In the genomic region with DNA sequence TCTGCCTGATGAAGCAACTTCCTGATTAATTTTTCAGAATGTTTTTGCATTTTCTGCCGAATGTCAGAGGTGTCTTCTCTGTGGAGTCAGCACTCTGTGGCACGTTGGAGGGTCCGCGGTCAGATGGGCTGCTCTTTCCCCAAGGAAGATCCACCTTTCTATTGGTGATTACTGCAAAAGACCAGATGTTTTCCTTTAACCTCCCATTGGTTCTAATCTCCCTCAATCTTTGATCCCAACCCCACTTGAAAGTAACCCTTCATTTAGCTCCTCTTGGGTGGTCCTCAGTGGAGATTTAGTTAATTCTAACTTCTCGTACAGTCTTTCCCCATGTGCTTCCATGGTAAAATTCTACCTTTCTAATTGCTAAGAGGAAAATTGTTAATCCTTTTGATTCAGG, we compare ENCODE assay signal across 15 cellular contexts.
A peak's percentile ranks its signal among the peaks of the same experiment; 100 is the strongest.
DNase-seq lines count a peak whose midpoint lies in the region; TF ChIP-seq lines count a peak whose summit lies in the region.
"Had no signal": no experiment of that assay in that cellular context is flagged by ENCODE, and none has a peak within 500 bp of the region (broad histone marks: within the 10 kb centered on the region; RNA-seq: fewer than 3 reads in every experiment).

No MANE protein-coding gene starts in this region.

- H3K36me3 Mint-ChIP-seq in endothelial cell (ENCODE audit: low read depth, unreplicated experiment): no peaks in the 10 kb centered on the region
- H3K36me3 Mint-ChIP-seq: CD4-positive, alpha-beta memory T cell had no signal

- no peak overlapping the region for H3K4me2 ChIP-seq in mesendoderm (ENCODE audit: low read length)

- WGBS in mesendoderm (ENCODE audit: extremely low coverage, insufficient coverage, low lambda C conversion rate): no CpG with 5 or more reads among the region's 5 CpGs

- no peak overlapping the region for H3K27ac ChIP-seq in mesendoderm (ENCODE audit: low read depth, low read length)
- H3K27ac ChIP-seq: GM23248 had no signal

- H3K27me3 ChIP-seq in mesendoderm (ENCODE audit: insufficient read depth, low read length, poor library complexity): no peaks in the 10 kb centered on the region

- peak overlapping the region; percentile 89 for H3K27ac Mint-ChIP-seq in endothelial cell (ENCODE audit: unreplicated experiment)
- H3K27ac Mint-ChIP-seq: CD4-positive, alpha-beta memory T cell had no signal

- H2BK15ac ChIP-seq in mesendoderm (replicated peaks; ENCODE audit: low read depth): no peak overlapping the region

- no peak for TF ChIP-seq CTCF in endothelial cell (IDR thresholded peaks at IDR 0.05; ENCODE audit: unreplicated experiment)

- no peak overlapping the region for H3K4ac ChIP-seq in mesendoderm (ENCODE audit: low read depth, low read length)

- DNase-seq in NCI-H524 treated with DMSO at 0.1 percent for 48 hours (lab: John Stamatoyannopoulos, UW) (peak; percentile 81), endothelial cell (ENCODE audit: low spot score) (no peak), mesendoderm (peak; percentile 60), NCI-H526 (lab: John Stamatoyannopoulos, UW) (no peak), kidney glomerular epithelial cell (lab: John Stamatoyannopoulos, UW) (no peak), cerebellar nuclear complex (lab: John Stamatoyannopoulos, UW) (no peak), NCI-H1048 (lab: John Stamatoyannopoulos, UW) (no peak)
- DNase-seq: C1 segment of cervical spinal cord; CD4-positive, alpha-beta memory T cell; COR-L47; DMS153; DND-41; GM23248; H7; HCEC 1CT had no signal

- H2BK120ac ChIP-seq in mesendoderm (ENCODE audit: low read depth, low read length): peak overlapping the region; percentile 54

- H3K4me3 Mint-ChIP-seq in endothelial cell (ENCODE audit: unreplicated experiment): no peak overlapping the region
- H3K4me3 Mint-ChIP-seq: CD4-positive, alpha-beta memory T cell had no signal

- peaks cover 22% of the 10 kb centered on the region for H3K4me1 Mint-ChIP-seq in endothelial cell (ENCODE audit: unreplicated experiment)
- H3K4me1 Mint-ChIP-seq: CD4-positive, alpha-beta memory T cell had no signal

- H3K18ac ChIP-seq in mesendoderm (ENCODE audit: low read length): peak overlapping the region; percentile 90

- H2BK5ac ChIP-seq in mesendoderm (ENCODE audit: low read length): no peak overlapping the region

- H4K5ac ChIP-seq in mesendoderm (ENCODE audit: low read length): no peak overlapping the region

- no peak overlapping the region for H3K56ac ChIP-seq in mesendoderm (ENCODE audit: low read length)

- no peaks in the 10 kb centered on the region for H3K79me1 ChIP-seq in mesendoderm (ENCODE audit: low read length)

- no peaks in the 10 kb centered on the region for H3K79me2 ChIP-seq in mesendoderm (ENCODE audit: control insufficient read depth, insufficient read depth, low read length)

- H4K8ac ChIP-seq in mesendoderm (ENCODE audit: low read depth, low read length): no peak overlapping the region

- H3K27me3 Mint-ChIP-seq in endothelial cell (ENCODE audit: unreplicated experiment): no peaks in the 10 kb centered on the region

- H3K4me1 ChIP-seq in mesendoderm (ENCODE audit: control insufficient read depth, low read depth, low read length): peaks cover 2% of the 10 kb centered on the region

- H3K9me3 Mint-ChIP-seq in endothelial cell (ENCODE audit: unreplicated experiment): no peaks in the 10 kb centered on the region

- no peak overlapping the region for H3K23ac ChIP-seq in mesendoderm (ENCODE audit: low read length)

- H3K4me3 ChIP-seq in mesendoderm (ENCODE audit: low read length): no peak overlapping the region
- H3K4me3 ChIP-seq: GM23248 had no signal

- H3K36me3 ChIP-seq in mesendoderm (ENCODE audit: control insufficient read depth, insufficient read depth, low read length): no peaks in the 10 kb centered on the region

- H3K9ac ChIP-seq in mesendoderm (ENCODE audit: low read length): no peak overlapping the region
- H3K9ac ChIP-seq: GM23248 had no signal

- H2AK5ac ChIP-seq in mesendoderm (ENCODE audit: low read length): no peak overlapping the region

Comparison
In these comparisons a context has a peak if more than half of its experiments do, and no peak if none do; other contexts are left out.
1. DNase-seq: peak in NCI-H524 treated with DMSO at 0.1 percent for 48 hours (single experiment) and mesendoderm (single experiment); none in endothelial cell (single experiment), NCI-H526 (0 of 2), kidney glomerular epithelial cell (single experiment), cerebellar nuclear complex (0 of 2) and NCI-H1048 (single experiment).